In the genomic region with DNA sequence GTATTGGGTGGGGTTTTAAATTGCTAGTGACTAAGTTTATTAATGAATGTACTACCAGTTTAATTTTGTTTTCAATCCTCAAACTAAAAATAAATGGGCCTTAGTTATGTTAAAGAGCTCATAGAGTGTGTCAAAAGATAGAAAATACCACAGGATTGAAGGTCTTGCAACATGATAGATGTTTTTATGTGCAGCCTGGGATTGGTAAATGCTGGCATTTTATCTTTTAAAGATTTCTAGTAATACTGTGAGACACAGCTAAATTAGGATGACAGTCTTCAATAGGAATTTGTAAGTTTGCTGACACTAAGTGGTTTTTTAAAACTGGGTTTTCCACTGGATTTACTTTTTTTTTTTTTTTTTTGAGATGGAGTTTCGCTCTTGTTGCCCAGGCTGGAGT, we compare ENCODE assay signal across 21 cellular contexts.
DNase-seq lines count a peak whose midpoint lies in the region; ATAC-seq lines count a peak whose summit lies in the region.
"Had no signal": no experiment of that assay in that cellular context is flagged by ENCODE, and none has a peak within 500 bp of the region (broad histone marks: within the 10 kb centered on the region; RNA-seq: fewer than 3 reads in every experiment).

No MANE protein-coding gene starts in this region.

- H3K36me3 Mint-ChIP-seq in stimulated activated naive CD8-positive, alpha-beta T cell treated with anti-CD3 and anti-CD28 coated beads, Interleukin-15, Interleukin-2, amounts not matched to agents 100 ng/mL and 50 ng/mL, for 24 hours (ENCODE audit: low read depth) = peaks cover 43% of the 10 kb centered on the region

- no peak overlapping the region for H3K4me3 Mint-ChIP-seq in stimulated activated naive CD8-positive, alpha-beta T cell treated with anti-CD3 and anti-CD28 coated beads, Interleukin-15, Interleukin-2, amounts not matched to agents 100 ng/mL and 50 ng/mL, for 24 hours
- H3K4me3 Mint-ChIP-seq: activated T-cell treated with anti-CD3 and anti-CD28 coated beads, Interleukin-2, amount 50 U/mL, for 4 hours; brain; dendritic cell treated with granulocyte-macrophage colony-stimulating factor and Interleukin-4, amounts not matched to agents 40 ng/mL and 50 ng/mL, for 4 days had no signal

- H3K27me3 Mint-ChIP-seq in stimulated activated naive CD8-positive, alpha-beta T cell treated with anti-CD3 and anti-CD28 coated beads, Interleukin-15, Interleukin-2, amounts not matched to agents 100 ng/mL and 50 ng/mL, for 24 hours = no peaks in the 10 kb centered on the region
- H3K27me3 Mint-ChIP-seq: activated naive CD4-positive, alpha-beta T cell treated with anti-CD3 and anti-CD28 coated beads, Interleukin-2, amount 50 U/mL, for 24 hours; brain; CD4-positive, alpha-beta memory T cell; dendritic cell treated with granulocyte-macrophage colony-stimulating factor and Interleukin-4, amounts not matched to agents 40 ng/mL and 50 ng/mL, for 4 days had no signal

- no peak overlapping the region for H3K4me3 ChIP-seq in SK-N-MC
- H3K4me3 ChIP-seq: A549, right atrium auricular region had no signal

- DNase-seq in stimulated activated naive CD8-positive, alpha-beta T cell treated with anti-CD3 and anti-CD28 coated beads, Interleukin-15, Interleukin-2, amounts not matched to agents 100 U/mL and 50 U/mL, for 24 hours = no peak
- DNase-seq in SK-N-MC (ENCODE audit: low read depth, low spot score) = no peak
- peak; percentile 87 for DNase-seq in fibroblast of peridontal ligament (ENCODE audit: extremely low read depth)
- DNase-seq in stromal cell of bone marrow (ENCODE audit: low read depth) = peak; percentile 54
- no peak for DNase-seq in T-helper 2 cell
- DNase-seq in SW 1271 (lab: John Stamatoyannopoulos, UW) = no peak
- DNase-seq: activated CD4-positive, CD25-positive, alpha-beta regulatory T cell treated with anti-CD3 and anti-CD28 coated beads, Interleukin-2, amount 50 U/mL, for 72 hours; activated T-cell treated with anti-CD3 and anti-CD28 coated beads, Interleukin-2, amount 50 U/mL, for 4 hours; CD4-positive, alpha-beta memory T cell; DMS79 treated with DMSO at 0.1 percent for 48 hours; foreskin melanocyte; kidney; NCI-H510A treated with DMSO at 0.1 percent for 48 hours; nucleus accumbens had no signal

- H3K36me3 ChIP-seq in SK-N-MC (ENCODE audit: insufficient read depth, low read length) = peaks cover 3% of the 10 kb centered on the region; the same call in 1 of the 2 replicates
- H3K36me3 ChIP-seq: right atrium auricular region had no signal

- no peaks in the 10 kb centered on the region for H3K9me3 ChIP-seq in SK-N-MC (ENCODE audit: low read depth, low read length)
- H3K9me3 ChIP-seq: A549, right atrium auricular region had no signal

- H3K4me1 Mint-ChIP-seq in stimulated activated naive CD8-positive, alpha-beta T cell treated with anti-CD3 and anti-CD28 coated beads, Interleukin-15, Interleukin-2, amounts not matched to agents 100 ng/mL and 50 ng/mL, for 24 hours (ENCODE audit: low read depth) = peaks cover 75% of the 10 kb centered on the region

- H3K27ac ChIP-seq in SK-N-MC = peak overlapping the region; percentile 43
- H3K27ac ChIP-seq: A549, right atrium auricular region had no signal

- no peak overlapping the region for H3K9ac ChIP-seq in SK-N-MC (ENCODE audit: insufficient read length)

- peak overlapping the region; percentile 40 for H3K27ac Mint-ChIP-seq in stimulated activated naive CD8-positive, alpha-beta T cell treated with anti-CD3 and anti-CD28 coated beads, Interleukin-15, Interleukin-2, amounts not matched to agents 100 ng/mL and 50 ng/mL, for 24 hours
- H3K27ac Mint-ChIP-seq: brain; dendritic cell treated with granulocyte-macrophage colony-stimulating factor and Interleukin-4, amounts not matched to agents 40 ng/mL and 50 ng/mL, for 4 days had no signal

- ATAC-seq in stimulated activated naive CD8-positive, alpha-beta T cell treated with anti-CD3 and anti-CD28 coated beads, Interleukin-15, Interleukin-2, amounts not matched to agents 100 U/mL and 50 U/mL, for 24 hours = no peak
- ATAC-seq in GM21529 (IDR thresholded peaks at IDR 0.05; ENCODE audit: unreplicated experiment) = no peak
- ATAC-seq: A549; activated T-cell treated with anti-CD3 and anti-CD28 coated beads, Interleukin-2, amount 50 U/mL, for 4 hours had no signal

- H3K9me3 Mint-ChIP-seq in stimulated activated naive CD8-positive, alpha-beta T cell treated with anti-CD3 and anti-CD28 coated beads, Interleukin-15, Interleukin-2, amounts not matched to agents 100 ng/mL and 50 ng/mL, for 24 hours = no peaks in the 10 kb centered on the region
- H3K9me3 Mint-ChIP-seq: activated naive CD4-positive, alpha-beta T cell treated with anti-CD3 and anti-CD28 coated beads, Interleukin-2, amount 50 U/mL, for 24 hours; activated T-cell treated with anti-CD3 and anti-CD28 coated beads, Interleukin-2, amount 50 U/mL, for 4 hours; brain; CD4-positive, alpha-beta memory T cell; dendritic cell treated with granulocyte-macrophage colony-stimulating factor and Interleukin-4, amounts not matched to agents 40 ng/mL and 50 ng/mL, for 4 days had no signal

Comparison
In these comparisons a context has a peak if more than half of its experiments do, and no peak if none do; other contexts are left out.
1. DNase-seq: peak in fibroblast of peridontal ligament (single experiment) and stromal cell of bone marrow (single experiment); none in stimulated activated naive CD8-positive, alpha-beta T cell treated with anti-CD3 and anti-CD28 coated beads, Interleukin-15, Interleukin-2, amounts not matched to agents 100 U/mL and 50 U/mL, for 24 hours (single experiment), SK-N-MC (single experiment), T-helper 2 cell (0 of 5) and SW 1271 (0 of 2).